8 cellular contexts compared by ENCODE assay signal in genomic region chr22:46735747-46736608, GRCh38. TPM values are rescaled to one million over a fixed set of nuclear protein-coding genes. Genes with fewer than 3 reads are reported as not detected.
DNase-seq lines count a peak whose midpoint lies in the region; ATAC-seq and TF ChIP-seq lines count a peak whose summit lies in the region.

No MANE protein-coding gene starts in this region.

- peak overlapping the region; percentile 89; the same call in 1 of the 2 replicates for H3K4me3 ChIP-seq in ACC112 (ENCODE audit: low read depth, low read length)

- intact Hi-C loops in dendritic cell treated with granulocyte-macrophage colony-stimulating factor and Interleukin-4, amounts not matched to agents 40 ng/mL and 50 ng/mL, for 4 days (cut with micrococcal nuclease): loop anchor here (5.0 to 10.0 kb wide), 2 partner anchors 36 to 151 kb away; no protein-coding TSS in a partner anchor

- H3K4me1 ChIP-seq in ACC112 (ENCODE audit: control insufficient read depth, insufficient read depth, low read length, unreplicated experiment): peaks cover 11% of the 10 kb centered on the region

- no peaks in the 10 kb centered on the region for H3K36me3 ChIP-seq in ACC112 (ENCODE audit: insufficient read depth, low read length)

- no peak overlapping the region for H3K27ac Mint-ChIP-seq in HFFc6
- peak overlapping the region; percentile 87 for H3K27ac Mint-ChIP-seq in dendritic cell treated with granulocyte-macrophage colony-stimulating factor and Interleukin-4, amounts not matched to agents 40 ng/mL and 50 ng/mL, for 4 days
- peak overlapping the region; percentile 94 to 100 (median 99) for H3K27ac Mint-ChIP-seq in naive thymus-derived CD8-positive, alpha-beta T cell

- no peaks in the 10 kb centered on the region for H3K9me3 Mint-ChIP-seq in HFFc6
- H3K9me3 Mint-ChIP-seq in dendritic cell treated with granulocyte-macrophage colony-stimulating factor and Interleukin-4, amounts not matched to agents 40 ng/mL and 50 ng/mL, for 4 days: no peaks in the 10 kb centered on the region
- H3K9me3 Mint-ChIP-seq in naive thymus-derived CD8-positive, alpha-beta T cell: no peaks in the 10 kb centered on the region

- H2AFZ ChIP-seq in ACC112 (ENCODE audit: low read length, unreplicated experiment): no peak overlapping the region

- H3K27me3 Mint-ChIP-seq in HFFc6 (ENCODE audit: insufficient read depth): 0 out of 2 replicates have a peak, but pooled peaks cover 1% of the 10 kb centered on the region
- no peaks in the 10 kb centered on the region for H3K27me3 Mint-ChIP-seq in dendritic cell treated with granulocyte-macrophage colony-stimulating factor and Interleukin-4, amounts not matched to agents 40 ng/mL and 50 ng/mL, for 4 days
- no peaks in the 10 kb centered on the region for H3K27me3 Mint-ChIP-seq in naive thymus-derived CD8-positive, alpha-beta T cell

- H3K27me3 ChIP-seq in ACC112 (ENCODE audit: insufficient read depth, low read length): no peaks in the 10 kb centered on the region

- TF ChIP-seq CTCF in HFFc6 (IDR thresholded peaks at IDR 0.05): no peak

- H3K79me2 ChIP-seq in ACC112 (ENCODE audit: control insufficient read depth, insufficient read depth, low read length, unreplicated experiment): peaks cover 44% of the 10 kb centered on the region

- no peaks in the 10 kb centered on the region for H3K36me3 Mint-ChIP-seq in HFFc6 (ENCODE audit: low read depth)
- H3K36me3 Mint-ChIP-seq in dendritic cell treated with granulocyte-macrophage colony-stimulating factor and Interleukin-4, amounts not matched to agents 40 ng/mL and 50 ng/mL, for 4 days (ENCODE audit: low read depth): peaks cover 62% of the 10 kb centered on the region
- H3K36me3 Mint-ChIP-seq in naive thymus-derived CD8-positive, alpha-beta T cell: peaks cover 0 to 16% (median 2%) of the 10 kb centered on the region in 3 donors

- DNase-seq in HFFc6 (no peak), NCI-H748 treated with DMSO at 0.1 percent for 48 hours (lab: John Stamatoyannopoulos, UW) (no peak), DMS153 treated with DMSO at 0.1 percent for 48 hours (lab: John Stamatoyannopoulos, UW; ENCODE audit: unreplicated experiment) (no peak), SW480 (ENCODE audit: low spot score) (no peak), SKM-1 treated with dmso at 0.1 percent for 144 hours (lab: John Stamatoyannopoulos, UW; ENCODE audit: unreplicated experiment) (no peak)
- DNase-seq in naive thymus-derived CD8-positive, alpha-beta T cell: no peak

- no peak for ATAC-seq in naive thymus-derived CD8-positive, alpha-beta T cell

- H3K4me3 Mint-ChIP-seq in HFFc6: peak overlapping the region; percentile 96
- peak overlapping the region; percentile 97 for H3K4me3 Mint-ChIP-seq in dendritic cell treated with granulocyte-macrophage colony-stimulating factor and Interleukin-4, amounts not matched to agents 40 ng/mL and 50 ng/mL, for 4 days
- peak overlapping the region; percentile 91 to 100 (median 100) for H3K4me3 Mint-ChIP-seq in naive thymus-derived CD8-positive, alpha-beta T cell

- peaks cover 56% of the 10 kb centered on the region for H3K4me1 Mint-ChIP-seq in HFFc6 (ENCODE audit: low read depth)
- H3K4me1 Mint-ChIP-seq in dendritic cell treated with granulocyte-macrophage colony-stimulating factor and Interleukin-4, amounts not matched to agents 40 ng/mL and 50 ng/mL, for 4 days (ENCODE audit: low read depth): peaks cover 75% of the 10 kb centered on the region
- peaks cover 30 to 64% (median 62%) of the 10 kb centered on the region in 4 donors for H3K4me1 Mint-ChIP-seq in naive thymus-derived CD8-positive, alpha-beta T cell

- no peak overlapping the region for H3K27ac ChIP-seq in ACC112 (ENCODE audit: low read depth, low read length)

- POLR2A ChIA-PET in naive thymus-derived CD8-positive, alpha-beta T cell (lab: Charles Lee): interaction anchor here (0.6 to 7.3 kb wide), 12 partner anchors 13 to 144 kb away, joined by 3 to 134 read pairs (median 8); partner anchors contain the start of gene TBC1D22A

RNA-seq across cellular contexts. Expression of gene CERK, which starts 2.1 kb away (rescaled TPM):
- 10 to 100 TPM; 49.1 to 54.8 (median 52.0) TPM for total RNA-seq in HFFc6 (2021; fragmentation: NEBNext Ultra II Directional; extraction: Animal tissue kit (Norgen Biotek cat#: 25700))
- total RNA-seq in naive thymus-derived CD8-positive, alpha-beta T cell: 100 to 1,000 TPM; 175 to 185 TPM
- 10 to 100 TPM; 39.4 to 61.2 (median 41.6) TPM for polyA plus RNA-seq in naive thymus-derived CD8-positive, alpha-beta T cell

RNA-seq across cellular contexts. Expression of gene TBC1D22A, which starts 26.5 kb away (rescaled TPM):
- total RNA-seq in HFFc6 (2021; fragmentation: NEBNext Ultra II Directional; extraction: Animal tissue kit (Norgen Biotek cat#: 25700)): 10 to 100 TPM; 20.4 to 24.1 (median 22.2) TPM
- total RNA-seq in naive thymus-derived CD8-positive, alpha-beta T cell: 10 to 100 TPM; 51.2 to 57.2 TPM
- 10 to 100 TPM; 23.0 to 24.6 (median 23.3) TPM for polyA plus RNA-seq in naive thymus-derived CD8-positive, alpha-beta T cell
